31 cellular contexts compared by ENCODE assay signal in genomic region chr10:18149401-18149800, GRCh38. TPM values are rescaled to one million over a fixed set of nuclear protein-coding genes. Genes with fewer than 3 reads are reported as not detected.
"Had no signal": no experiment of that assay in that cellular context is flagged by ENCODE, and none has a peak within 500 bp of the region (broad histone marks: within the 10 kb centered on the region; RNA-seq: fewer than 3 reads in every experiment).

No MANE protein-coding gene starts in this region.

- H3K36me3 ChIP-seq: adrenal gland had no signal

- H3K27me3 ChIP-seq: adrenal gland, body of pancreas had no signal

- H3K9me3 ChIP-seq: adrenal gland, body of pancreas had no signal

- DNase-seq: activated CD4-positive, alpha-beta memory T cell treated with anti-CD3 and anti-CD28 coated beads for 36 hours; activated CD4-positive, alpha-beta T cell treated with anti-CD3 and anti-CD28 coated beads for 36 hours; activated CD4-positive, alpha-beta T cell treated with anti-CD3 and anti-CD28 coated beads, Interleukin-2, amount 10 ng/mL, durations not matched to agents 24 days and 14 days; activated CD4-positive, CD25-positive, alpha-beta regulatory T cell; activated CD4-positive, CD25-positive, alpha-beta regulatory T cell treated with anti-CD3 and anti-CD28 coated beads, Interleukin-2, amount 50 U/mL, for 72 hours; activated CD8-positive, alpha-beta memory T cell treated with anti-CD3 and anti-CD28 coated beads, Interleukin-2, amount 10 ng/mL, durations not matched to agents 7 days and 5 days; activated CD8-positive, alpha-beta memory T cell treated with anti-CD3 and anti-CD28 coated beads, Interleukin-2, amount 50 U/mL, for 4 hours; activated CD8-positive, alpha-beta T cell treated with anti-CD3 and anti-CD28 coated beads, Interleukin-2, amount 10 ng/mL, durations not matched to agents 7 days and 5 days; activated effector memory CD4-positive, alpha-beta T cell treated with anti-CD3 and anti-CD28 coated beads, Interleukin-2, amount 50 U/mL, for 16 hours; activated naive CD4-positive, alpha-beta T cell treated with anti-CD3 and anti-CD28 coated beads for 36 hours; activated naive CD8-positive, alpha-beta T cell treated with anti-CD3 and anti-CD28 coated beads for 36 hours; activated naive CD8-positive, alpha-beta T cell treated with anti-CD3 and anti-CD28 coated beads, Interleukin-2, amount 50 U/mL, for 24 hours; activated T-cell treated with anti-CD3 and anti-CD28 coated beads, Interleukin-2, amount 50 U/mL, for 1 hour; activated T-cell treated with anti-CD3 and anti-CD28 coated beads, Interleukin-2, amount 50 U/mL, for 48 hours; adrenal gland; amygdala; aorta; body of pancreas; caudate nucleus; cortex of kidney; dermis blood vessel endothelial cell; effector CD4-positive, alpha-beta T cell; effector memory CD8-positive, alpha-beta T cell; foreskin fibroblast; glutamatergic neuron; T-helper 1 cell; T-helper 17 cell; T1000 had no signal

- H3K4me3 ChIP-seq: adrenal gland, body of pancreas had no signal

- H3K27ac ChIP-seq: adrenal gland, body of pancreas, epithelial cell of prostate had no signal

- H3K4me1 ChIP-seq: adrenal gland, body of pancreas had no signal

RNA-seq across cellular contexts. Expression of gene CACNB2, which starts 9.2 kb away (rescaled TPM):
- total RNA-seq: activated CD4-positive, alpha-beta memory T cell treated with anti-CD3 and anti-CD28 coated beads for 36 hours; activated CD4-positive, alpha-beta T cell treated with anti-CD3 and anti-CD28 coated beads for 36 hours; activated CD4-positive, alpha-beta T cell treated with anti-CD3 and anti-CD28 coated beads, Interleukin-2, amount 10 ng/mL, durations not matched to agents 24 days and 14 days; activated CD8-positive, alpha-beta memory T cell treated with anti-CD3 and anti-CD28 coated beads for 36 hours; activated CD8-positive, alpha-beta memory T cell treated with anti-CD3 and anti-CD28 coated beads, Interleukin-2, amount 10 ng/mL, durations not matched to agents 7 days and 5 days; activated CD8-positive, alpha-beta T cell treated with anti-CD3 and anti-CD28 coated beads, Interleukin-2, amount 10 ng/mL, durations not matched to agents 7 days and 5 days; activated naive CD4-positive, alpha-beta T cell treated with anti-CD3 and anti-CD28 coated beads for 36 hours; activated naive CD8-positive, alpha-beta T cell treated with anti-CD3 and anti-CD28 coated beads for 36 hours; dermis blood vessel endothelial cell; endothelial cell of umbilical vein; T-helper 17 cell had no signal
- polyA plus RNA-seq: endothelial cell of umbilical vein had no signal
